ENCODE assay signal across 20 cellular contexts in the genomic region with DNA sequence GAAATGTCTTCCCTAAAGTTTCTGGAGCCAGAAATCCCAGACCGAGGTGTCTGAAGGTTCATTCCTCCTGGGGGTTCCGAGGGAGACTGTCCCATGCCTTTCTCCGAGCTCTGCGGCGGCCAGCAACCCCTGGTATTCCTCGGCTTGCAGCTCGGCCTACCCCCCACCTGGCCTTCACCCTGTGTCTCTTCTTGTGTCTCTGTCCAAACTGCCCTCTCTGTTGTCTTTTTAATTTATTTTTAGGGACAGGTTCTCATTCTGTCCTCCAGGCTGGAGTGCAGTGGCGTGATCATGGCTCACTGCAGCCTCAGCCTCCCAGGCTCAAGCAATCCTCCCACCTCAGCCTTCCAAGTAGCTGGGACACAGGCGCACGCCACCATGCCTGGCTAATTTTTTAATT.
DNase-seq lines count a peak whose midpoint lies in the region; ATAC-seq and TF ChIP-seq lines count a peak whose summit lies in the region.
"Had no signal": no experiment of that assay in that cellular context is flagged by ENCODE, and none has a peak within 500 bp of the region (broad histone marks: within the 10 kb centered on the region; RNA-seq: fewer than 3 reads in every experiment).

No MANE protein-coding gene starts in this region.

- H4K91ac ChIP-seq in neuronal stem cell (ENCODE audit: low read depth, low read length, poor library complexity), result no peak overlapping the region

- intact Hi-C loops in colonic mucosa (cut with DNase I), result no loop called here

- no peak overlapping the region for H2BK120ac ChIP-seq in neuronal stem cell (ENCODE audit: low read depth, low read length)

- no peaks in the 10 kb centered on the region for H3K4me1 ChIP-seq in CD4-positive, CD25-positive, alpha-beta regulatory T cell (ENCODE audit: control insufficient read depth, insufficient read depth, low read length, poor library complexity, severe bottlenecking)
- H3K4me1 ChIP-seq in colonic mucosa (peaks cover 3% of the 10 kb centered on the region), neuronal stem cell (ENCODE audit: control insufficient read depth in 2 of 2, insufficient read depth in 1 of 2, low read depth in 1 of 2, low read length in 2 of 2) (peaks cover 1 to 10% of the 10 kb centered on the region in 2 donors)

- CTCF ChIA-PET in activated CD8-positive, alpha-beta memory T cell treated with anti-CD3 and anti-CD28 coated beads, Interleukin-2, amount 10 ng/mL, durations not matched to agents 7 days and 5 days (lab: Charles Lee), result interaction anchor here (2.1 kb wide), 1 partner anchor 78 kb away, joined by 5 read pairs; no protein-coding TSS in a partner anchor

- no peak overlapping the region for H3K27ac ChIP-seq in CD4-positive, CD25-positive, alpha-beta regulatory T cell (ENCODE audit: insufficient read depth, low read length, poor library complexity, severe bottlenecking)
- H3K27ac ChIP-seq in colonic mucosa (no peak overlapping the region), neuronal stem cell (replicated peaks; ENCODE audit: low read length) (no peak overlapping the region)

- no peak for TF ChIP-seq CTCF in colonic mucosa (IDR thresholded peaks at IDR 0.05)

- no peak overlapping the region for H3K4me3 Mint-ChIP-seq in activated CD8-positive, alpha-beta memory T cell treated with anti-CD3 and anti-CD28 coated beads, Interleukin-2, amount 10 ng/mL, durations not matched to agents 7 days and 5 days
- no peak overlapping the region for H3K4me3 Mint-ChIP-seq in CD4-positive, CD25-positive, alpha-beta regulatory T cell

- DNase-seq in activated CD8-positive, alpha-beta memory T cell treated with anti-CD3 and anti-CD28 coated beads, Interleukin-2, amount 10 ng/mL, durations not matched to agents 7 days and 5 days, result peak; percentile 19
- DNase-seq in activated CD8-positive, alpha-beta memory T cell treated with anti-CD3 and anti-CD28 coated beads, Interleukin-2, amount 50 U/mL, for 48 hours, result no peak
- no peak for DNase-seq in CD4-positive, CD25-positive, alpha-beta regulatory T cell
- peak; percentile 15 for DNase-seq in colonic mucosa
- DNase-seq in neuronal stem cell (ENCODE audit: low spot score), result no peak
- DNase-seq in SKM-1 treated with dmso at 0.1 percent for 144 hours (lab: John Stamatoyannopoulos, UW; ENCODE audit: unreplicated experiment), result no peak
- DNase-seq: activated CD4-positive, alpha-beta T cell treated with anti-CD3 and anti-CD28 coated beads for 48 hours; dermis blood vessel endothelial cell; lower lobe of right lung; NCI-H1436 treated with DMSO at 0.1 percent for 48 hours; NCI-H2171; NCI-H69; nucleus accumbens; stimulated activated CD4-positive, alpha-beta T cell treated with anti-CD3 and anti-CD28 coated beads, Interleukin-4, amount 100 ng/mL, for 24 hours; upper lobe of right lung had no signal

- H2BK12ac ChIP-seq in neuronal stem cell (ENCODE audit: low read length), result no peak overlapping the region

- H3K4me3 ChIP-seq in CD4-positive, CD25-positive, alpha-beta regulatory T cell (ENCODE audit: low read depth, low read length), result no peak overlapping the region
- H3K4me3 ChIP-seq in colonic mucosa, result no peak overlapping the region
- no peak overlapping the region for H3K4me3 ChIP-seq in neuronal stem cell (ENCODE audit: low read length in 2 of 2)
- H3K4me3 ChIP-seq: cardiac muscle cell, GM12878, K562, lower lobe of right lung, upper lobe of right lung had no signal

- no peak overlapping the region for H3K23ac ChIP-seq in neuronal stem cell (ENCODE audit: low read depth, low read length, poor library complexity)

- no peak overlapping the region for H3K9ac ChIP-seq in colonic mucosa (ENCODE audit: low read depth in 2 of 2, low read length in 2 of 2)
- H3K9ac ChIP-seq in neuronal stem cell (ENCODE audit: low read depth, low read length, poor library complexity), result no peak overlapping the region

- no peak overlapping the region for H3K4me2 ChIP-seq in neuronal stem cell (ENCODE audit: insufficient read depth, low read length, poor library complexity, severe bottlenecking)

- no peaks in the 10 kb centered on the region for H3K36me3 Mint-ChIP-seq in activated CD8-positive, alpha-beta memory T cell treated with anti-CD3 and anti-CD28 coated beads, Interleukin-2, amount 10 ng/mL, durations not matched to agents 7 days and 5 days
- H3K36me3 Mint-ChIP-seq in CD4-positive, CD25-positive, alpha-beta regulatory T cell, result no peaks in the 10 kb centered on the region

- H3K27me3 ChIP-seq in CD4-positive, CD25-positive, alpha-beta regulatory T cell (ENCODE audit: control insufficient read depth, insufficient read depth, low read length), result no peaks in the 10 kb centered on the region
- H3K27me3 ChIP-seq in colonic mucosa, result no peaks in the 10 kb centered on the region
- H3K27me3 ChIP-seq in neuronal stem cell (ENCODE audit: control insufficient read depth in 3 of 3, insufficient read depth in 3 of 3, low read depth in 1 of 3, low read length in 3 of 3), result no peaks in the 10 kb centered on the region
- H3K27me3 ChIP-seq: cardiac muscle cell, upper lobe of right lung had no signal

- whole genome bisulfite sequencing in neuronal stem cell (ENCODE audit: extremely low coverage in 2 of 2, insufficient read length in 2 of 2, insufficient replicate concordance in 1 of 2), 2 donors, result no CpG with 5 or more reads among the region's 10 CpGs

- no peak overlapping the region for H3K4ac ChIP-seq in neuronal stem cell (ENCODE audit: low read length)

- H4K8ac ChIP-seq in neuronal stem cell (ENCODE audit: low read depth, low read length), result no peak overlapping the region

- no peaks in the 10 kb centered on the region for H3K9me3 ChIP-seq in CD4-positive, CD25-positive, alpha-beta regulatory T cell (ENCODE audit: control insufficient read depth in 2 of 2, low read length in 2 of 2)
- H3K9me3 ChIP-seq in colonic mucosa, result no peaks in the 10 kb centered on the region
- H3K9me3 ChIP-seq in neuronal stem cell (replicated peaks in 1 of 2; ENCODE audit: control insufficient read depth in 2 of 2, insufficient read depth in 1 of 2, low read depth in 1 of 2, low read length in 2 of 2), result peaks cover 0 to 4% of the 10 kb centered on the region in 2 donors
- H3K9me3 ChIP-seq: lower lobe of right lung, upper lobe of right lung had no signal

- no peak overlapping the region for H3K18ac ChIP-seq in neuronal stem cell (ENCODE audit: low read length)

- no peaks in the 10 kb centered on the region for H3K79me1 ChIP-seq in neuronal stem cell (ENCODE audit: low read depth, low read length)

- peaks cover 11% of the 10 kb centered on the region for H3K4me1 Mint-ChIP-seq in activated CD8-positive, alpha-beta memory T cell treated with anti-CD3 and anti-CD28 coated beads, Interleukin-2, amount 10 ng/mL, durations not matched to agents 7 days and 5 days
- H3K4me1 Mint-ChIP-seq in CD4-positive, CD25-positive, alpha-beta regulatory T cell, result peaks cover 0 to 28% (median 7%) of the 10 kb centered on the region in 4 donors

- H2BK5ac ChIP-seq in neuronal stem cell (ENCODE audit: low read length), result no peak overlapping the region

- H3K27me3 Mint-ChIP-seq in activated CD8-positive, alpha-beta memory T cell treated with anti-CD3 and anti-CD28 coated beads, Interleukin-2, amount 10 ng/mL, durations not matched to agents 7 days and 5 days, result no peaks in the 10 kb centered on the region
- no peaks in the 10 kb centered on the region for H3K27me3 Mint-ChIP-seq in CD4-positive, CD25-positive, alpha-beta regulatory T cell

- H2AK5ac ChIP-seq in neuronal stem cell (ENCODE audit: low read depth, low read length), result peak overlapping the region; percentile 44

- no peaks in the 10 kb centered on the region for H3K9me3 Mint-ChIP-seq in activated CD8-positive, alpha-beta memory T cell treated with anti-CD3 and anti-CD28 coated beads, Interleukin-2, amount 10 ng/mL, durations not matched to agents 7 days and 5 days (ENCODE audit: low read depth)
- peaks cover 0 to 1% (median 0%) of the 10 kb centered on the region in 7 donors for H3K9me3 Mint-ChIP-seq in CD4-positive, CD25-positive, alpha-beta regulatory T cell

- no peak overlapping the region for H3K14ac ChIP-seq in neuronal stem cell (ENCODE audit: low read length)

- no peak overlapping the region for H2AFZ ChIP-seq in neuronal stem cell (ENCODE audit: low read length)

- no peak for ATAC-seq in activated CD8-positive, alpha-beta memory T cell treated with anti-CD3 and anti-CD28 coated beads, Interleukin-2, amount 10 ng/mL, durations not matched to agents 7 days and 5 days
- no peak for ATAC-seq in CD4-positive, CD25-positive, alpha-beta regulatory T cell (ENCODE audit: low read depth in 2 of 2)
- no peak for ATAC-seq in GM18511 (IDR thresholded peaks at IDR 0.05; ENCODE audit: unreplicated experiment)
- no peak for ATAC-seq in HG02852 (IDR thresholded peaks at IDR 0.05; ENCODE audit: unreplicated experiment)
- ATAC-seq: GM12878, K562 had no signal

- no peaks in the 10 kb centered on the region for H3K36me3 ChIP-seq in CD4-positive, CD25-positive, alpha-beta regulatory T cell (ENCODE audit: control insufficient read depth, insufficient read depth, low read length)
- H3K36me3 ChIP-seq in colonic mucosa (no peaks in the 10 kb centered on the region), neuronal stem cell (replicated peaks in 1 of 2; ENCODE audit: control insufficient read depth in 2 of 2, insufficient read depth in 2 of 2, low read length in 2 of 2) (no peaks in the 10 kb centered on the region)
- H3K36me3 ChIP-seq: cardiac muscle cell, lower lobe of right lung, upper lobe of right lung had no signal

- H2BK15ac ChIP-seq in neuronal stem cell (ENCODE audit: low read length), result no peak overlapping the region

- no peak overlapping the region for H3K27ac Mint-ChIP-seq in activated CD8-positive, alpha-beta memory T cell treated with anti-CD3 and anti-CD28 coated beads, Interleukin-2, amount 10 ng/mL, durations not matched to agents 7 days and 5 days
- H3K27ac Mint-ChIP-seq in CD4-positive, CD25-positive, alpha-beta regulatory T cell, result peak overlapping the region in 2 of 3 donors; percentile 60 to 71

Comparison
In these comparisons a context has a peak if more than half of its experiments do, and no peak if none do; other contexts are left out.
1. DNase-seq: peak in activated CD8-positive, alpha-beta memory T cell treated with anti-CD3 and anti-CD28 coated beads, Interleukin-2, amount 10 ng/mL, durations not matched to agents 7 days and 5 days (single experiment) and colonic mucosa (single experiment); none in activated CD8-positive, alpha-beta memory T cell treated with anti-CD3 and anti-CD28 coated beads, Interleukin-2, amount 50 U/mL, for 48 hours (single experiment), CD4-positive, CD25-positive, alpha-beta regulatory T cell (0 of 3), neuronal stem cell (single experiment) and SKM-1 treated with dmso at 0.1 percent for 144 hours (single experiment).